1 cellular context compared by ENCODE assay signal in the genomic region with DNA sequence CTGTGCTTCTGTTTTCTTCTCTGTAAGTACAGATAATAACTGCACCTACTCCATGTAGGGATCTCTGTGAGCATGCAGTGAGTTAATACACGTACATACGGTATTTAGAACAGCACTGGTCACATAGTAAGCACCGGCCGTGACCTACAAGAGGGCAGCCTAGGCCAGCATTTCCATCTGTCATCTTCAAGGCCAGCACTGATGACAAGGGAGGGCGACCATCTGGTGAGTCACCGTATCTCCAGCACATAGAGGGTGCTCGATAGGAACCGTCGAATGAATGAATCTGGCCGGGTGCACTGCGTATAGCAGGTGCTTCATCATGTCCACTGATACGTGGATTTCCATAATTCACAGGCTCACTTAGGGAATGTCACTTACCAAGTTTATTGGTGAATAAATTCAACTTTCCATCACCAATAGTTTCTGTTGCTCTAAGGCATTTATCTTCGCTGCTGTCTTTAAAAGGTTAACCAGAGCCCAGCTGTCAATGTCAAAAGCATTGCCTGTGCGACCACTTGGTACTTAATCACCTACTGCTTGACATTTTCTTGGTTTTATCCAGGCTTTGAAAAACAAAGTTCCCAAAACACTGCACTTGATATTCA.
TF ChIP-seq lines count a peak whose summit lies in the region.

No MANE protein-coding gene starts in this region.

TF ChIP-seq in H1, 55 proteins besides CTCF, POLR2A, EP300 and RAD21:
- no peak for TF ChIP-seq JUND (IDR thresholded peaks at IDR 0.05; ENCODE audit: low read length)
- no peak for TF ChIP-seq GTF2F1 (IDR thresholded peaks at IDR 0.05; ENCODE audit: borderline replicate concordance, low read depth, low read length)
- TF ChIP-seq PHF8 (conservative IDR thresholded peaks at IDR 0.05; ENCODE audit: low read depth, low read length) = no peak
- TF ChIP-seq HDAC6 (IDR thresholded peaks at IDR 0.05; ENCODE audit: low read depth, low read length) = no peak
- TF ChIP-seq, protein P1, sequence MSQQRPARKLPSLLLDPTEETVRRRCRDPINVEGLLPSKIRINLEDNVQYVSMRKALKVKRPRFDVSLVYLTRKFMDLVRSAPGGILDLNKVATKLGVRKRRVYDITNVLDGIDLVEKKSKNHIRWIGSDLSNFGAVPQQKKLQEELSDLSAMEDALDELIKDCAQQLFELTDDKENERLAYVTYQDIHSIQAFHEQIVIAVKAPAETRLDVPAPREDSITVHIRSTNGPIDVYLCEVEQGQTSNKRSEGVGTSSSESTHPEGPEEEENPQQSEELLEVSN (IDR thresholded peaks at IDR 0.05) = no peak
- TF ChIP-seq FOSL1 (IDR thresholded peaks at IDR 0.05; ENCODE audit: insufficient read depth, low read depth, low read length) = no peak
- TF ChIP-seq, protein P2, sequence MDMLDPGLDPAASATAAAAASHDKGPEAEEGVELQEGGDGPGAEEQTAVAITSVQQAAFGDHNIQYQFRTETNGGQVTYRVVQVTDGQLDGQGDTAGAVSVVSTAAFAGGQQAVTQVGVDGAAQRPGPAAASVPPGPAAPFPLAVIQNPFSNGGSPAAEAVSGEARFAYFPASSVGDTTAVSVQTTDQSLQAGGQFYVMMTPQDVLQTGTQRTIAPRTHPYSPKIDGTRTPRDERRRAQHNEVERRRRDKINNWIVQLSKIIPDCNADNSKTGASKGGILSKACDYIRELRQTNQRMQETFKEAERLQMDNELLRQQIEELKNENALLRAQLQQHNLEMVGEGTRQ (IDR thresholded peaks at IDR 0.05; ENCODE audit: low read length) = no peak
- TF ChIP-seq, protein P3, sequence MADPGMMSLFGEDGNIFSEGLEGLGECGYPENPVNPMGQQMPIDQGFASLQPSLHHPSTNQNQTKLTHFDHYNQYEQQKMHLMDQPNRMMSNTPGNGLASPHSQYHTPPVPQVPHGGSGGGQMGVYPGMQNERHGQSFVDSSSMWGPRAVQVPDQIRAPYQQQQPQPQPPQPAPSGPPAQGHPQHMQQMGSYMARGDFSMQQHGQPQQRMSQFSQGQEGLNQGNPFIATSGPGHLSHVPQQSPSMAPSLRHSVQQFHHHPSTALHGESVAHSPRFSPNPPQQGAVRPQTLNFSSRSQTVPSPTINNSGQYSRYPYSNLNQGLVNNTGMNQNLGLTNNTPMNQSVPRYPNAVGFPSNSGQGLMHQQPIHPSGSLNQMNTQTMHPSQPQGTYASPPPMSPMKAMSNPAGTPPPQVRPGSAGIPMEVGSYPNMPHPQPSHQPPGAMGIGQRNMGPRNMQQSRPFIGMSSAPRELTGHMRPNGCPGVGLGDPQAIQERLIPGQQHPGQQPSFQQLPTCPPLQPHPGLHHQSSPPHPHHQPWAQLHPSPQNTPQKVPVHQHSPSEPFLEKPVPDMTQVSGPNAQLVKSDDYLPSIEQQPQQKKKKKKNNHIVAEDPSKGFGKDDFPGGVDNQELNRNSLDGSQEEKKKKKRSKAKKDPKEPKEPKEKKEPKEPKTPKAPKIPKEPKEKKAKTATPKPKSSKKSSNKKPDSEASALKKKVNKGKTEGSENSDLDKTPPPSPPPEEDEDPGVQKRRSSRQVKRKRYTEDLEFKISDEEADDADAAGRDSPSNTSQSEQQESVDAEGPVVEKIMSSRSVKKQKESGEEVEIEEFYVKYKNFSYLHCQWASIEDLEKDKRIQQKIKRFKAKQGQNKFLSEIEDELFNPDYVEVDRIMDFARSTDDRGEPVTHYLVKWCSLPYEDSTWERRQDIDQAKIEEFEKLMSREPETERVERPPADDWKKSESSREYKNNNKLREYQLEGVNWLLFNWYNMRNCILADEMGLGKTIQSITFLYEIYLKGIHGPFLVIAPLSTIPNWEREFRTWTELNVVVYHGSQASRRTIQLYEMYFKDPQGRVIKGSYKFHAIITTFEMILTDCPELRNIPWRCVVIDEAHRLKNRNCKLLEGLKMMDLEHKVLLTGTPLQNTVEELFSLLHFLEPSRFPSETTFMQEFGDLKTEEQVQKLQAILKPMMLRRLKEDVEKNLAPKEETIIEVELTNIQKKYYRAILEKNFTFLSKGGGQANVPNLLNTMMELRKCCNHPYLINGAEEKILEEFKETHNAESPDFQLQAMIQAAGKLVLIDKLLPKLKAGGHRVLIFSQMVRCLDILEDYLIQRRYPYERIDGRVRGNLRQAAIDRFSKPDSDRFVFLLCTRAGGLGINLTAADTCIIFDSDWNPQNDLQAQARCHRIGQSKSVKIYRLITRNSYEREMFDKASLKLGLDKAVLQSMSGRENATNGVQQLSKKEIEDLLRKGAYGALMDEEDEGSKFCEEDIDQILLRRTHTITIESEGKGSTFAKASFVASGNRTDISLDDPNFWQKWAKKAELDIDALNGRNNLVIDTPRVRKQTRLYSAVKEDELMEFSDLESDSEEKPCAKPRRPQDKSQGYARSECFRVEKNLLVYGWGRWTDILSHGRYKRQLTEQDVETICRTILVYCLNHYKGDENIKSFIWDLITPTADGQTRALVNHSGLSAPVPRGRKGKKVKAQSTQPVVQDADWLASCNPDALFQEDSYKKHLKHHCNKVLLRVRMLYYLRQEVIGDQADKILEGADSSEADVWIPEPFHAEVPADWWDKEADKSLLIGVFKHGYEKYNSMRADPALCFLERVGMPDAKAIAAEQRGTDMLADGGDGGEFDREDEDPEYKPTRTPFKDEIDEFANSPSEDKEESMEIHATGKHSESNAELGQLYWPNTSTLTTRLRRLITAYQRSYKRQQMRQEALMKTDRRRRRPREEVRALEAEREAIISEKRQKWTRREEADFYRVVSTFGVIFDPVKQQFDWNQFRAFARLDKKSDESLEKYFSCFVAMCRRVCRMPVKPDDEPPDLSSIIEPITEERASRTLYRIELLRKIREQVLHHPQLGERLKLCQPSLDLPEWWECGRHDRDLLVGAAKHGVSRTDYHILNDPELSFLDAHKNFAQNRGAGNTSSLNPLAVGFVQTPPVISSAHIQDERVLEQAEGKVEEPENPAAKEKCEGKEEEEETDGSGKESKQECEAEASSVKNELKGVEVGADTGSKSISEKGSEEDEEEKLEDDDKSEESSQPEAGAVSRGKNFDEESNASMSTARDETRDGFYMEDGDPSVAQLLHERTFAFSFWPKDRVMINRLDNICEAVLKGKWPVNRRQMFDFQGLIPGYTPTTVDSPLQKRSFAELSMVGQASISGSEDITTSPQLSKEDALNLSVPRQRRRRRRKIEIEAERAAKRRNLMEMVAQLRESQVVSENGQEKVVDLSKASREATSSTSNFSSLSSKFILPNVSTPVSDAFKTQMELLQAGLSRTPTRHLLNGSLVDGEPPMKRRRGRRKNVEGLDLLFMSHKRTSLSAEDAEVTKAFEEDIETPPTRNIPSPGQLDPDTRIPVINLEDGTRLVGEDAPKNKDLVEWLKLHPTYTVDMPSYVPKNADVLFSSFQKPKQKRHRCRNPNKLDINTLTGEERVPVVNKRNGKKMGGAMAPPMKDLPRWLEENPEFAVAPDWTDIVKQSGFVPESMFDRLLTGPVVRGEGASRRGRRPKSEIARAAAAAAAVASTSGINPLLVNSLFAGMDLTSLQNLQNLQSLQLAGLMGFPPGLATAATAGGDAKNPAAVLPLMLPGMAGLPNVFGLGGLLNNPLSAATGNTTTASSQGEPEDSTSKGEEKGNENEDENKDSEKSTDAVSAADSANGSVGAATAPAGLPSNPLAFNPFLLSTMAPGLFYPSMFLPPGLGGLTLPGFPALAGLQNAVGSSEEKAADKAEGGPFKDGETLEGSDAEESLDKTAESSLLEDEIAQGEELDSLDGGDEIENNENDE (IDR thresholded peaks at IDR 0.05; ENCODE audit: insufficient replicate concordance, low read length) = no peak
- TF ChIP-seq NRF1 (IDR thresholded peaks at IDR 0.05; ENCODE audit: low read depth, low read length) = no peak
- no peak for TF ChIP-seq TEAD4 (IDR thresholded peaks at IDR 0.05; ENCODE audit: low read depth, low read length)
- TF ChIP-seq SIRT6 (IDR thresholded peaks at IDR 0.05; ENCODE audit: low read length) = no peak
- TF ChIP-seq RXRA (IDR thresholded peaks at IDR 0.05; ENCODE audit: insufficient read depth, low read depth, low read length) = no peak
- no peak for TF ChIP-seq CHD2 (IDR thresholded peaks at IDR 0.05; ENCODE audit: low read length)
